Comparison of ENCODE assay signal across 13 cellular contexts in the genomic region with DNA sequence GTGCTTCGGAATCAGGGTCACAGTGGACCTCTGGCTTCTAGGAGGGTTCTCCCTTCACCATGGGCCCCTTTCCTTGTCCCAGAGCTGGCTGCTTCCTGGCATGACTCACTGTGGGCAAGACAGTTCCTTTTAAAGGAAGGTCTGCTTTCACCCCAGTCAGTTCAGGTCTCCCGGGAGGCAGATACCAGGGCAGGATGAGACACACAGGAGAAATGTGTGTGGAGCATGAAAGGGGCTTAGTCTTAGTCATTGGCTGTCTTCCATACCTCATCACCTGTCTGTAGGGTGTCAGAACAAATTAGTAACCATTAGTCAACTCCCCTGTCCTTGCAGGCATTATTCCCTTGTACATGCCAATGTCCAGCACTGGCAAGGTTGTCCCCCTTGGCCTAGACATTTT.
A peak's percentile ranks its signal among the peaks of the same experiment; 100 is the strongest.
DNase-seq lines count a peak whose midpoint lies in the region; ATAC-seq and TF ChIP-seq lines count a peak whose summit lies in the region.
"Had no signal": no experiment of that assay in that cellular context is flagged by ENCODE, and none has a peak within 500 bp of the region (broad histone marks: within the 10 kb centered on the region; RNA-seq: fewer than 3 reads in every experiment).

No MANE protein-coding gene starts in this region.

- H3K4me2 ChIP-seq in GM23338, result no peak overlapping the region

- no peaks in the 10 kb centered on the region for H3K79me2 ChIP-seq in GM23338 (replicated peaks; ENCODE audit: insufficient read depth)

- H3K4me3 ChIP-seq in choroid plexus epithelial cell (ENCODE audit: low read depth, low read length) (no peak overlapping the region), GM23338 (no peak overlapping the region)
- H3K4me3 ChIP-seq: right atrium auricular region, testis had no signal

- no peak overlapping the region for H3K27ac ChIP-seq in GM23338 (ENCODE audit: low read depth)
- H3K27ac ChIP-seq: right atrium auricular region, testis had no signal

- H3K9me2 ChIP-seq in GM23338 (ENCODE audit: insufficient read depth), result 0 out of 2 replicates have a peak, but pooled peaks cover 3% of the 10 kb centered on the region

- ATAC-seq in GM23338 (no peak), HG03565 (IDR thresholded peaks at IDR 0.05; ENCODE audit: unreplicated experiment) (no peak)
- ATAC-seq: activated T-cell treated with anti-CD3 and anti-CD28 coated beads, Interleukin-2, amount 50 U/mL, for 4 hours had no signal

- no peak overlapping the region for H3K4me3 Mint-ChIP-seq in GM23338
- H3K4me3 Mint-ChIP-seq: activated T-cell treated with anti-CD3 and anti-CD28 coated beads, Interleukin-2, amount 50 U/mL, for 4 hours had no signal

- H3K36me3 ChIP-seq in GM23338 (ENCODE audit: insufficient read depth), result no peaks in the 10 kb centered on the region
- H3K36me3 ChIP-seq: right atrium auricular region had no signal

- peaks cover 4% of the 10 kb centered on the region; the same call in 1 of the 3 replicates for H3K9me3 Mint-ChIP-seq in GM23338
- H3K9me3 Mint-ChIP-seq: activated T-cell treated with anti-CD3 and anti-CD28 coated beads, Interleukin-2, amount 50 U/mL, for 4 hours had no signal

- no peaks in the 10 kb centered on the region for H4K20me1 ChIP-seq in GM23338 (replicated peaks; ENCODE audit: insufficient read depth)

- no peak overlapping the region for H3K27ac Mint-ChIP-seq in GM23338

- DNase-seq in GM03348 (ENCODE audit: low spot score) (peak; percentile 69), NCI-H69 (lab: John Stamatoyannopoulos, UW) (peak; percentile 13), choroid plexus epithelial cell (ENCODE audit: low read depth) (peak; percentile 52), renal cortical epithelial cell (ENCODE audit: low read depth) (peak; percentile 91), NCI-H1417 treated with DMSO at 0.1 percent for 48 hours (lab: John Stamatoyannopoulos, UW) (no peak), GM23338 (ENCODE audit: low spot score) (no peak), pons (ENCODE audit: low spot score) (no peak)
- DNase-seq: activated T-cell treated with anti-CD3 and anti-CD28 coated beads, Interleukin-2, amount 50 U/mL, for 4 hours; aorta; SHP77 treated with DMSO at 0.1 percent for 48 hours; testis had no signal

- peaks cover 39% of the 10 kb centered on the region; the same call in 1 of the 2 replicates for H3K27me3 ChIP-seq in GM23338 (ENCODE audit: insufficient read depth)
- H3K27me3 ChIP-seq: right atrium auricular region, testis had no signal

- no peak overlapping the region for H2AFZ ChIP-seq in GM23338

- H3K36me3 Mint-ChIP-seq in GM23338 (ENCODE audit: low read depth), result no peaks in the 10 kb centered on the region

- H3K4me1 ChIP-seq in GM23338 (ENCODE audit: insufficient read depth), result peaks cover 14% of the 10 kb centered on the region; the same call in 1 of the 2 replicates
- H3K4me1 ChIP-seq: right atrium auricular region had no signal

- H3K4me1 Mint-ChIP-seq in GM23338, result peaks cover 21% of the 10 kb centered on the region

- TF ChIP-seq CTCF in choroid plexus epithelial cell (conservative IDR thresholded peaks at IDR 0.05; ENCODE audit: low read depth, low read length) (no peak), GM23338 (conservative IDR thresholded peaks at IDR 0.05; ENCODE audit: low read depth in 2 of 2) (no peak)

- no peaks in the 10 kb centered on the region for H3F3A ChIP-seq in GM23338 (replicated peaks; ENCODE audit: low read depth)

- H3K27me3 Mint-ChIP-seq in GM23338 (ENCODE audit: insufficient read depth, low read depth, poor library complexity), result peaks cover 48% of the 10 kb centered on the region

TF ChIP-seq in GM23338, 12 proteins besides CTCF, POLR2A, EP300 and RAD21:
- TF ChIP-seq EZH2phosphoT487 (IDR thresholded peaks at IDR 0.05; ENCODE audit: unreplicated experiment), result no peak
TF ChIP-seq in GM23338: peak in this region for 0.

Comparison
In these comparisons a context has a peak if more than half of its experiments do, and no peak if none do; other contexts are left out.
1. DNase-seq: peak in GM03348 (single experiment), NCI-H69 (single experiment), choroid plexus epithelial cell (single experiment) and renal cortical epithelial cell (single experiment); none in NCI-H1417 treated with DMSO at 0.1 percent for 48 hours (single experiment), GM23338 (single experiment) and pons (single experiment).